ENCODE assay signal across 1 cellular context in the genomic region with DNA sequence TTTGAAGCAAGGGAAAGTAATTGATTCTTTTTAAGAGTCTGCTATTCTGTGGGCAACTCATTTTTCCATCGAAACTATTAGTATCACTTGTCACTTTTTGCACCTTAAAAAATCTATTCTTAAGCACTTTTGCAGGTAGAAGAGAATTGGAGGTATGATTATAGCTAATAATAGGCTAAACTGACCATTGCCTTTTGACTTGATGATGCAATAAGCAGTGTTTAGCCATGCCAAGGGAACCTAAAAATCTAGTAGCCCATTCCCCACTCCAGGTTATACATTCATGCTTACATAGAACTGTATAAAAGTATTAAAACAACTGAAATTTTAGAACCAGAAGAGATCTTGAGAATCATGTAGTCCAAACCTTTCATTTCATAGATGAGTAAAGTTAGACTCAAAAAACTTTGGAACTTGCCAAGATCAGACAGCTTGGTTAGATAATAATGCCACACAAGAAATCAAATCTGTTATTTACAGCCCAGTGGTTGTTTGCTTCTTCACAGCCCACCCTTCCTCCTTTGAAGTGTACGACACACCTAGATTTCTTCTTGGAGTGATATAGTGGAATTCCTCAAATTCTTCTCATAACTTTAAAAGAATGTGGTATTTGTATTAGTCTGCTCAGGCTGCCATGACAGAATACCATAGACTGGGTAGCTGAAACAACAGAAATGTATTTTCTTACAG.
TF ChIP-seq lines count a peak whose summit lies in the region.

No MANE protein-coding gene starts in this region.

TF ChIP-seq in HepG2, 621 proteins besides CTCF, POLR2A, EP300 and RAD21:
- peak; percentile 14 for TF ChIP-seq TEAD3 (CRISPR knock-in tag; optimal IDR thresholded peaks at IDR 0.05; ENCODE audit: borderline replicate concordance)
- peak; percentile 36; the same call in 1 of the 2 replicates for TF ChIP-seq CEBPB (IDR thresholded peaks at IDR 0.05; ENCODE audit: borderline replicate concordance, low read depth, low read length)
- TF ChIP-seq ZNF354B (CRISPR knock-in tag; IDR thresholded peaks at IDR 0.05): no peak
- no peak for TF ChIP-seq CBX2 (IDR thresholded peaks at IDR 0.05; ENCODE audit: low read depth, low read length)
- TF ChIP-seq CBX2 (CRISPR knock-in tag; IDR thresholded peaks at IDR 0.05; ENCODE audit: low read depth): no peak
- TF ChIP-seq ZBTB3 (CRISPR knock-in tag; IDR thresholded peaks at IDR 0.05; ENCODE audit: borderline replicate concordance, low read depth): no peak
- TF ChIP-seq, protein P1, sequence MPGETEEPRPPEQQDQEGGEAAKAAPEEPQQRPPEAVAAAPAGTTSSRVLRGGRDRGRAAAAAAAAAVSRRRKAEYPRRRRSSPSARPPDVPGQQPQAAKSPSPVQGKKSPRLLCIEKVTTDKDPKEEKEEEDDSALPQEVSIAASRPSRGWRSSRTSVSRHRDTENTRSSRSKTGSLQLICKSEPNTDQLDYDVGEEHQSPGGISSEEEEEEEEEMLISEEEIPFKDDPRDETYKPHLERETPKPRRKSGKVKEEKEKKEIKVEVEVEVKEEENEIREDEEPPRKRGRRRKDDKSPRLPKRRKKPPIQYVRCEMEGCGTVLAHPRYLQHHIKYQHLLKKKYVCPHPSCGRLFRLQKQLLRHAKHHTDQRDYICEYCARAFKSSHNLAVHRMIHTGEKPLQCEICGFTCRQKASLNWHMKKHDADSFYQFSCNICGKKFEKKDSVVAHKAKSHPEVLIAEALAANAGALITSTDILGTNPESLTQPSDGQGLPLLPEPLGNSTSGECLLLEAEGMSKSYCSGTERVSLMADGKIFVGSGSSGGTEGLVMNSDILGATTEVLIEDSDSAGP (CRISPR knock-in tag; IDR thresholded peaks at IDR 0.05; ENCODE audit: borderline replicate concordance): no peak
- TF ChIP-seq RXRA (CRISPR knock-in tag; IDR thresholded peaks at IDR 0.05): no peak
- TF ChIP-seq, protein P2, sequence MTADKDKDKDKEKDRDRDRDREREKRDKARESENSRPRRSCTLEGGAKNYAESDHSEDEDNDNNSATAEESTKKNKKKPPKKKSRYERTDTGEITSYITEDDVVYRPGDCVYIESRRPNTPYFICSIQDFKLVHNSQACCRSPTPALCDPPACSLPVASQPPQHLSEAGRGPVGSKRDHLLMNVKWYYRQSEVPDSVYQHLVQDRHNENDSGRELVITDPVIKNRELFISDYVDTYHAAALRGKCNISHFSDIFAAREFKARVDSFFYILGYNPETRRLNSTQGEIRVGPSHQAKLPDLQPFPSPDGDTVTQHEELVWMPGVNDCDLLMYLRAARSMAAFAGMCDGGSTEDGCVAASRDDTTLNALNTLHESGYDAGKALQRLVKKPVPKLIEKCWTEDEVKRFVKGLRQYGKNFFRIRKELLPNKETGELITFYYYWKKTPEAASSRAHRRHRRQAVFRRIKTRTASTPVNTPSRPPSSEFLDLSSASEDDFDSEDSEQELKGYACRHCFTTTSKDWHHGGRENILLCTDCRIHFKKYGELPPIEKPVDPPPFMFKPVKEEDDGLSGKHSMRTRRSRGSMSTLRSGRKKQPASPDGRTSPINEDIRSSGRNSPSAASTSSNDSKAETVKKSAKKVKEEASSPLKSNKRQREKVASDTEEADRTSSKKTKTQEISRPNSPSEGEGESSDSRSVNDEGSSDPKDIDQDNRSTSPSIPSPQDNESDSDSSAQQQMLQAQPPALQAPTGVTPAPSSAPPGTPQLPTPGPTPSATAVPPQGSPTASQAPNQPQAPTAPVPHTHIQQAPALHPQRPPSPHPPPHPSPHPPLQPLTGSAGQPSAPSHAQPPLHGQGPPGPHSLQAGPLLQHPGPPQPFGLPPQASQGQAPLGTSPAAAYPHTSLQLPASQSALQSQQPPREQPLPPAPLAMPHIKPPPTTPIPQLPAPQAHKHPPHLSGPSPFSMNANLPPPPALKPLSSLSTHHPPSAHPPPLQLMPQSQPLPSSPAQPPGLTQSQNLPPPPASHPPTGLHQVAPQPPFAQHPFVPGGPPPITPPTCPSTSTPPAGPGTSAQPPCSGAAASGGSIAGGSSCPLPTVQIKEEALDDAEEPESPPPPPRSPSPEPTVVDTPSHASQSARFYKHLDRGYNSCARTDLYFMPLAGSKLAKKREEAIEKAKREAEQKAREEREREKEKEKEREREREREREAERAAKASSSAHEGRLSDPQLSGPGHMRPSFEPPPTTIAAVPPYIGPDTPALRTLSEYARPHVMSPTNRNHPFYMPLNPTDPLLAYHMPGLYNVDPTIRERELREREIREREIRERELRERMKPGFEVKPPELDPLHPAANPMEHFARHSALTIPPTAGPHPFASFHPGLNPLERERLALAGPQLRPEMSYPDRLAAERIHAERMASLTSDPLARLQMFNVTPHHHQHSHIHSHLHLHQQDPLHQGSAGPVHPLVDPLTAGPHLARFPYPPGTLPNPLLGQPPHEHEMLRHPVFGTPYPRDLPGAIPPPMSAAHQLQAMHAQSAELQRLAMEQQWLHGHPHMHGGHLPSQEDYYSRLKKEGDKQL (CRISPR knock-in tag; IDR thresholded peaks at IDR 0.05; ENCODE audit: low read depth): no peak
